In genomic region chr16:27824006-27824405, GRCh38 we compare ENCODE assay signal across 17 cellular contexts.
DNase-seq lines count a peak whose midpoint lies in the region; ATAC-seq and TF ChIP-seq lines count a peak whose summit lies in the region.
"Had no signal": no experiment of that assay in that cellular context is flagged by ENCODE, and none has a peak within 500 bp of the region (broad histone marks: within the 10 kb centered on the region; RNA-seq: fewer than 3 reads in every experiment).

No MANE protein-coding gene starts in this region.

- H3K27me3 Mint-ChIP-seq in chondrocyte (ENCODE audit: low read depth) = peaks cover 36% of the 10 kb centered on the region

- H3K9me3 ChIP-seq in sigmoid colon = no peaks in the 10 kb centered on the region
- H3K9me3 ChIP-seq: BE2C had no signal

- no peak overlapping the region for H3K27ac Mint-ChIP-seq in chondrocyte (ENCODE audit: unreplicated experiment)
- H3K27ac Mint-ChIP-seq: CD4-positive, alpha-beta T cell; GM23338 had no signal

- no peak for ATAC-seq in GM21619 (IDR thresholded peaks at IDR 0.05; ENCODE audit: unreplicated experiment)
- ATAC-seq: GM12878, GM23338 had no signal

- no peak overlapping the region for H3K4me3 ChIP-seq in sigmoid colon
- H3K4me3 ChIP-seq: GM12878, GM23338 had no signal

- no peaks in the 10 kb centered on the region for H3K27me3 ChIP-seq in sigmoid colon

- peak; percentile 34 for DNase-seq in chondrocyte (ENCODE audit: low spot score)
- DNase-seq in mesenteric fat pad (ENCODE audit: low spot score) = peak; percentile 64
- DNase-seq in sigmoid colon = peak; percentile 45
- no peak for DNase-seq in DMS153 (lab: John Stamatoyannopoulos, UW)
- no peak for DNase-seq in RPMI8226
- no peak for DNase-seq in midbrain (lab: John Stamatoyannopoulos, UW)
- DNase-seq: ACHN; BE2C; CD4-positive, alpha-beta T cell; DMS53; DND-41; EL; HCEC 1CT had no signal

- no peaks in the 10 kb centered on the region for H3K36me3 Mint-ChIP-seq in chondrocyte (ENCODE audit: low read depth)

- no peaks in the 10 kb centered on the region for H3K36me3 ChIP-seq in sigmoid colon
- H3K36me3 ChIP-seq: BE2C had no signal

- intact Hi-C loops in sigmoid colon (cut with DNase I) = no loop called here

- no peaks in the 10 kb centered on the region for H3K4me1 Mint-ChIP-seq in chondrocyte (ENCODE audit: low read depth)
- H3K4me1 Mint-ChIP-seq: GM23338 had no signal

- TF ChIP-seq EP300 in sigmoid colon (IDR thresholded peaks at IDR 0.05) = no peak

- H3K4me1 ChIP-seq in sigmoid colon = no peaks in the 10 kb centered on the region
- H3K4me1 ChIP-seq: BE2C had no signal

- TF ChIP-seq POLR2A in sigmoid colon (IDR thresholded peaks at IDR 0.05) = no peak

- H3K9me3 Mint-ChIP-seq in chondrocyte (ENCODE audit: low read depth) = peaks cover 3% of the 10 kb centered on the region
- H3K9me3 Mint-ChIP-seq: CD4-positive, alpha-beta T cell had no signal

- no peak overlapping the region for H3K27ac ChIP-seq in sigmoid colon
- H3K27ac ChIP-seq: HL-60 had no signal

- H3K4me3 Mint-ChIP-seq in chondrocyte (ENCODE audit: unreplicated experiment) = no peak overlapping the region
- H3K4me3 Mint-ChIP-seq: CD4-positive, alpha-beta T cell; GM23338 had no signal

- TF ChIP-seq CTCF in chondrocyte (IDR thresholded peaks at IDR 0.05) (no peak), sigmoid colon (IDR thresholded peaks at IDR 0.05) (no peak)

- 81 to 87% methylated on average over 7 of the region's 7 CpGs for WGBS in sigmoid colon, 2 donors

Comparison
In these comparisons a context has a peak if more than half of its experiments do, and no peak if none do; other contexts are left out.
1. DNase-seq: peak in chondrocyte (single experiment), mesenteric fat pad (single experiment) and sigmoid colon (single experiment); none in DMS153 (single experiment), RPMI8226 (single experiment) and midbrain (single experiment).